Comparison of ENCODE assay signal across 8 cellular contexts in genomic region chr4:184815046-184815877, GRCh38. TPM values are rescaled to one million over a fixed set of nuclear protein-coding genes. Genes with fewer than 3 reads are reported as not detected.
DNase-seq lines count a peak whose midpoint lies in the region; ATAC-seq, FAIRE-seq and TF ChIP-seq lines count a peak whose summit lies in the region.

No MANE protein-coding gene starts in this region.

- 7% methylated on average over 6 of the region's 11 CpGs for WGBS in HepG2 (ENCODE audit: low lambda C conversion rate)

- peaks cover 9% of the 10 kb centered on the region for H3K36me3 Mint-ChIP-seq in activated CD4-positive, alpha-beta T cell treated with anti-CD3 and anti-CD28 coated beads, Interleukin-2, amount 10 ng/mL, durations not matched to agents 24 days and 14 days (ENCODE audit: low read depth)

- H3K36me3 ChIP-seq in HepG2 (replicated peaks in 1 of 2; ENCODE audit: control insufficient read depth in 1 of 2, insufficient read depth in 2 of 2, low read length in 2 of 2) = no peaks in the 10 kb centered on the region

- peak; percentile 70 for ATAC-seq in GM19463 (IDR thresholded peaks at IDR 0.05; ENCODE audit: unreplicated experiment)
- ATAC-seq in HG03442 (IDR thresholded peaks at IDR 0.05; ENCODE audit: unreplicated experiment) = peak; percentile 66
- peak; percentile 90 for ATAC-seq in HepG2

- H3K4me1 ChIP-seq in HepG2 (ENCODE audit: insufficient read depth, low read length) = peaks cover 81% of the 10 kb centered on the region

- no peak overlapping the region for H3K4me3 Mint-ChIP-seq in activated CD4-positive, alpha-beta T cell treated with anti-CD3 and anti-CD28 coated beads, Interleukin-2, amount 10 ng/mL, durations not matched to agents 24 days and 14 days

- peak overlapping the region; percentile 2; the same call in 1 of the 2 replicates for H3K9ac ChIP-seq in HepG2 (ENCODE audit: insufficient read depth, low read depth, low read length)

- CTCF ChIA-PET in HepG2 (lab: Yijun Ruan, JAX; ENCODE audit: low intra/inter-chr PET ratio, low total read pairs) = no interaction called here

- TF ChIP-seq RAD21 in HepG2 (CRISPR knock-in tag; IDR thresholded peaks at IDR 0.05) = no peak

- H3K27me3 ChIP-seq in HepG2 (ENCODE audit: control insufficient read depth in 1 of 2, insufficient read depth in 2 of 2, low read length in 2 of 2) = no peaks in the 10 kb centered on the region

- peak; percentile 82 for FAIRE-seq in HepG2 (lab: Jason Lieb, UNC)

- no peaks in the 10 kb centered on the region for H3K9me3 Mint-ChIP-seq in activated CD4-positive, alpha-beta T cell treated with anti-CD3 and anti-CD28 coated beads, Interleukin-2, amount 10 ng/mL, durations not matched to agents 24 days and 14 days

- peak; percentile 29 for DNase-seq in EL
- DNase-seq in NCI-H446 treated with DMSO at 0.1 percent for 48 hours (lab: John Stamatoyannopoulos, UW) = peak; percentile 8
- peak; percentile 71 for DNase-seq in cerebellar cortex (ENCODE audit: low spot score)
- peak; percentile 74 for DNase-seq in HepG2 (ENCODE audit: low spot score)
- DNase-seq in substantia nigra (lab: John Stamatoyannopoulos, UW) = peak in 32 of 49 donors; percentile 7 to 70 (median 32)
- no peak for DNase-seq in activated CD4-positive, alpha-beta T cell treated with anti-CD3 and anti-CD28 coated beads, Interleukin-2, amount 10 ng/mL, durations not matched to agents 24 days and 14 days

- POLR2A ChIA-PET in HepG2 (lab: Yijun Ruan, JAX) = interaction anchor here (0.9 to 2.9 kb wide), 6 partner anchors 7 to 82 kb away, joined by 3 to 12 read pairs (median 6); partner anchors contain the start of genes ACSL1 and CENPU

- H2AFZ ChIP-seq in HepG2 (ENCODE audit: low read length) = no peak overlapping the region

- no peak overlapping the region for H3K27ac ChIP-seq in HepG2 (ENCODE audit: extremely low read length, insufficient read depth, low read length)
- peak overlapping the region; percentile 19 for H3K27ac ChIP-seq in substantia nigra (ENCODE audit: low read depth, low read length, poor library complexity, severe bottlenecking)

- H3K4me1 Mint-ChIP-seq in activated CD4-positive, alpha-beta T cell treated with anti-CD3 and anti-CD28 coated beads, Interleukin-2, amount 10 ng/mL, durations not matched to agents 24 days and 14 days = peaks cover 59% of the 10 kb centered on the region

- H4K20me1 ChIP-seq in HepG2 (ENCODE audit: insufficient read depth, low read length) = 0 out of 2 replicates have a peak, but pooled peaks cover 4% of the 10 kb centered on the region

- no TSS peak for BruUV-seq in HepG2 (replicated peaks; lab: Mats Ljungman, UMichigan)

- H3K4me2 ChIP-seq in HepG2 (ENCODE audit: low read depth, low read length) = peak overlapping the region; percentile 68

- no peaks in the 10 kb centered on the region for H3K27me3 Mint-ChIP-seq in activated CD4-positive, alpha-beta T cell treated with anti-CD3 and anti-CD28 coated beads, Interleukin-2, amount 10 ng/mL, durations not matched to agents 24 days and 14 days

- no peaks in the 10 kb centered on the region for H3K9me3 ChIP-seq in HepG2 (ENCODE audit: low read length)

- intact Hi-C loops in HepG2 (cut with micrococcal nuclease; ENCODE audit: unreplicated experiment) = no loop called here
- intact Hi-C loops in activated CD4-positive, alpha-beta T cell treated with anti-CD3 and anti-CD28 coated beads, Interleukin-2, amount 10 ng/mL, durations not matched to agents 24 days and 14 days (cut with micrococcal nuclease) = no loop called here

- H3K79me2 ChIP-seq in HepG2 (ENCODE audit: insufficient read depth, low read length) = peaks cover 6% of the 10 kb centered on the region

- in situ Hi-C loops in HepG2 (cut with HindIII; ENCODE audit: extremely low pct_ligation_motif_present, low pct_unique_long_range_greater_than_20kb) = no loop called here

- H3K4me3 ChIP-seq in HepG2 (replicated peaks in 1 of 3; ENCODE audit: insufficient read depth in 1 of 3, low read depth in 2 of 3, low read length in 3 of 3) = peak overlapping the region; percentile 3 to 43 (median 41); a peak in 3 of 6 replicates

- no peak overlapping the region for H3K27ac Mint-ChIP-seq in activated CD4-positive, alpha-beta T cell treated with anti-CD3 and anti-CD28 coated beads, Interleukin-2, amount 10 ng/mL, durations not matched to agents 24 days and 14 days

- TF ChIP-seq POLR2A in HepG2 (IDR thresholded peaks at IDR 0.05; ENCODE audit: insufficient read depth in 1 of 2, low read depth in 2 of 2, low read length in 2 of 2) = no peak

- TF ChIP-seq CTCF in HepG2 (CRISPR knock-in tag; IDR thresholded peaks at IDR 0.05) = no peak

- TF ChIP-seq EP300 in HepG2 (IDR thresholded peaks at IDR 0.05; ENCODE audit: low read depth in 2 of 2, low read length in 2 of 2) (0 out of 4 replicates have a peak, but pooled peaks of 1 of the 2 experiments have one; percentile 11), HepG2 (CRISPR knock-in tag; IDR thresholded peaks at IDR 0.05; ENCODE audit: borderline replicate concordance) (no peak)

TF ChIP-seq in HepG2, 621 proteins besides CTCF, POLR2A, EP300 and RAD21 (continues in another document):
- TF ChIP-seq PITX1 (CRISPR knock-in tag; IDR thresholded peaks at IDR 0.05) (peak; percentile 29; the same call in 1 of the 2 replicates), ZFX (CRISPR knock-in tag; IDR thresholded peaks at IDR 0.05; ENCODE audit: low read depth) (peak; percentile 48; the same call in 1 of the 2 replicates), MIER3 (CRISPR knock-in tag; IDR thresholded peaks at IDR 0.05; ENCODE audit: borderline replicate concordance) (no peak), ZNF792 (CRISPR knock-in tag; IDR thresholded peaks at IDR 0.05) (0 out of 2 replicates have a peak, but pooled peaks have one; percentile 41), RXRB (CRISPR knock-in tag; IDR thresholded peaks at IDR 0.05; ENCODE audit: borderline replicate concordance) (no peak), RARA (CRISPR knock-in tag; IDR thresholded peaks at IDR 0.05) (peak; percentile 40), DBP (CRISPR knock-in tag; IDR thresholded peaks at IDR 0.05; ENCODE audit: not compliant biosample characterization) (no peak), SALL1 (CRISPR knock-in tag; IDR thresholded peaks at IDR 0.05) (peak; percentile 58; the same call in 1 of the 2 replicates), FOXA3 (CRISPR knock-in tag; IDR thresholded peaks at IDR 0.05) (peak; percentile 6; the same call in 1 of the 2 replicates), RXRA (CRISPR knock-in tag; IDR thresholded peaks at IDR 0.05) (0 out of 2 replicates have a peak, but pooled peaks have one; percentile 18), ZNF350 (CRISPR knock-in tag; IDR thresholded peaks at IDR 0.05; ENCODE audit: borderline replicate concordance, low read depth) (0 out of 2 replicates have a peak, but pooled peaks have one; percentile 21), NR2F2 (IDR thresholded peaks at IDR 0.05; ENCODE audit: borderline replicate concordance, low read depth) (no peak), ZNF18 (CRISPR knock-in tag; IDR thresholded peaks at IDR 0.05; ENCODE audit: insufficient replicate concordance) (peak; percentile 28), ZMAT3 (CRISPR knock-in tag; conservative IDR thresholded peaks at IDR 0.05) (no peak), FOSL2 (CRISPR knock-in tag; IDR thresholded peaks at IDR 0.05) (0 out of 2 replicates have a peak, but pooled peaks have one; percentile 5)

RNA-seq across cellular contexts. Expression of gene ACSL1, which starts 10.5 kb away (rescaled TPM):
- 29.8 and 38.2 TPM in 2 replicates for total RNA-seq in HepG2 (2016; rRNA removed; fragmentation: Illumina TruSeq; extraction: Trizol)
- total RNA-seq in HepG2 (2016; cell fraction: cytosol; rRNA removed; fragmentation: Illumina TruSeq; extraction: Trizol; ENCODE audit: low read depth) = 5.1 and 5.5 TPM in 2 replicates
- 27.7 and 32.5 TPM in 2 replicates for total RNA-seq in HepG2 (2016; cell fraction: insoluble cytoplasmic fraction; rRNA removed; fragmentation: Illumina TruSeq; extraction: Trizol)
- 15.6 and 17.1 TPM in 2 replicates for total RNA-seq in HepG2 (2016; cell fraction: membrane; rRNA removed; fragmentation: Illumina TruSeq; extraction: Trizol)
- 33.0 and 35.9 TPM in 2 replicates for total RNA-seq in HepG2 (2016; cell fraction: nucleus; rRNA removed; fragmentation: Illumina TruSeq; extraction: Trizol)
- polyA plus RNA-seq in HepG2 (2011; rRNA removed) = 10.0 and 14.3 TPM in 2 replicates
- polyA plus RNA-seq in HepG2 (2011; cell fraction: cytosol; rRNA removed) = 5.5 and 11.2 TPM in 2 replicates
- polyA plus RNA-seq in HepG2 (2011; cell fraction: nucleus; rRNA removed) = 10.0 and 18.6 TPM in 2 replicates
- polyA plus RNA-seq in HepG2 (2012) = 8.5 and 20.6 TPM in 2 replicates
- polyA plus RNA-seq in HepG2 (2016; cell fraction: cytosol; fragmentation: Illumina TruSeq; extraction: Trizol; ENCODE audit: low read depth) = 3.5 and 4.7 TPM in 2 replicates
- polyA plus RNA-seq in HepG2 (2016; cell fraction: insoluble cytoplasmic fraction; fragmentation: Illumina TruSeq; extraction: Trizol; ENCODE audit: low read depth) = 31.0 and 31.7 TPM in 2 replicates
- polyA plus RNA-seq in HepG2 (2016; cell fraction: membrane; fragmentation: Illumina TruSeq; extraction: Trizol; ENCODE audit: low read depth) = 10.4 and 12.2 TPM in 2 replicates
- polyA plus RNA-seq in HepG2 (2016; cell fraction: nucleus; fragmentation: Illumina TruSeq; extraction: Trizol; ENCODE audit: insufficient read depth, low read depth) = 44.4 and 47.7 TPM in 2 replicates
- polyA minus RNA-seq in HepG2 (2011; rRNA and poly(A)+ RNA removed; ENCODE audit: low replicate concordance) = 14.8 and 18.9 TPM in 2 replicates
- polyA minus RNA-seq in HepG2 (2011; cell fraction: cytosol; rRNA and poly(A)+ RNA removed) = 11.4 and 23.7 TPM in 2 replicates
- 11.5 and 23.1 TPM in 2 replicates for polyA minus RNA-seq in HepG2 (2011; cell fraction: nucleus; rRNA and poly(A)+ RNA removed)
- 38.3 and 41.7 TPM in 2 replicates for total RNA-seq in activated CD4-positive, alpha-beta T cell treated with anti-CD3 and anti-CD28 coated beads, Interleukin-2, amount 10 ng/mL, durations not matched to agents 24 days and 14 days
